10 cellular contexts compared by ENCODE assay signal in genomic region chr15:49423021-49423420, GRCh38. TPM values are rescaled to one million over a fixed set of nuclear protein-coding genes. Genes with fewer than 3 reads are reported as not detected.
A peak's percentile ranks its signal among the peaks of the same experiment; 100 is the strongest.
DNase-seq lines count a peak whose midpoint lies in the region; ATAC-seq and TF ChIP-seq lines count a peak whose summit lies in the region.
"Had no signal": no experiment of that assay in that cellular context is flagged by ENCODE, and none has a peak within 500 bp of the region (broad histone marks: within the 10 kb centered on the region; RNA-seq: fewer than 3 reads in every experiment).

Gene FGF7, plus strand, starts transcription at chr15:49423242. Its CDS starts 1,056 bp downstream, at chr15:49424298.

- TF ChIP-seq CTCF in BE2C (IDR thresholded peaks at IDR 0.05; ENCODE audit: low read depth, low read length) (no peak), OCI-LY3 (IDR thresholded peaks at IDR 0.05; ENCODE audit: low read depth, low read length) (no peak), fibroblast of pulmonary artery (IDR thresholded peaks at IDR 0.05; ENCODE audit: low read length, missing control alignments) (no peak), osteocyte (IDR thresholded peaks at IDR 0.05) (no peak)

- H3K27ac Mint-ChIP-seq in osteocyte (ENCODE audit: unreplicated experiment): no peak within 1 kb of the TSS

- no peaks in the 10 kb centered on the region for H3K4me1 ChIP-seq in BE2C
- H3K4me1 ChIP-seq in OCI-LY3 (ENCODE audit: low read length): no peaks in the 10 kb centered on the region

- no peaks in the 10 kb centered on the region for H3K27me3 ChIP-seq in BE2C
- 0 out of 2 replicates have a peak, but pooled peaks cover 3% of the 10 kb centered on the region for H3K27me3 ChIP-seq in OCI-LY3 (ENCODE audit: low read depth, low read length)

- no peaks in the 10 kb centered on the region for H3K9me3 Mint-ChIP-seq in osteocyte (ENCODE audit: unreplicated experiment)

- H3K27ac ChIP-seq in OCI-LY3 (ENCODE audit: low read length): no peak within 1 kb of the TSS
- H3K27ac ChIP-seq: PC-9 had no signal

- no peak within 1 kb of the TSS for H3K9ac ChIP-seq in OCI-LY3 (ENCODE audit: low read length)

- peak within 1 kb of the TSS; percentile 41 for H3K4me3 Mint-ChIP-seq in osteocyte (ENCODE audit: unreplicated experiment)

- H3K36me3 ChIP-seq in BE2C: no peaks in the 10 kb centered on the region
- no peaks in the 10 kb centered on the region for H3K36me3 ChIP-seq in OCI-LY3 (replicated peaks; ENCODE audit: low read depth, low read length)

- H2AFZ ChIP-seq in OCI-LY3 (ENCODE audit: low read depth, low read length): peak within 1 kb of the TSS; percentile 61
- H2AFZ ChIP-seq: PC-9 had no signal

- no peaks in the 10 kb centered on the region for H3K79me2 ChIP-seq in OCI-LY3 (ENCODE audit: low read length)

- H4K20me1 ChIP-seq in OCI-LY3 (ENCODE audit: insufficient read depth, low read length): no peaks in the 10 kb centered on the region

- no peaks in the 10 kb centered on the region for H3K9me3 ChIP-seq in BE2C
- H3K9me3 ChIP-seq in OCI-LY3 (ENCODE audit: insufficient read depth, low read length): no peaks in the 10 kb centered on the region

- H3K36me3 Mint-ChIP-seq in osteocyte (ENCODE audit: unreplicated experiment): no peaks in the 10 kb centered on the region

- DNase-seq in BE2C (no peak), fibroblast of pulmonary artery (ENCODE audit: low read depth) (peak; percentile 43), osteocyte (ENCODE audit: extremely low spot score, unreplicated experiment) (no peak), amniotic stem cell (lab: John Stamatoyannopoulos, UW) (no peak), NCI-H1930 (lab: John Stamatoyannopoulos, UW) (no peak)
- DNase-seq: PC-9 had no signal

- ATAC-seq in HG03280 (IDR thresholded peaks at IDR 0.05; ENCODE audit: unreplicated experiment): no peak
- no peak for ATAC-seq in GM19328 (IDR thresholded peaks at IDR 0.05; ENCODE audit: unreplicated experiment)

- peaks cover 2% of the 10 kb centered on the region for H3K4me1 Mint-ChIP-seq in osteocyte (ENCODE audit: unreplicated experiment)

- peak within 1 kb of the TSS; percentile 40 for H3K4me2 ChIP-seq in OCI-LY3 (ENCODE audit: low read length)
- H3K4me2 ChIP-seq: PC-9 had no signal

- H3K4me3 ChIP-seq in BE2C (ENCODE audit: low read depth, low read length): peak within 1 kb of the TSS; percentile 5; the same call in 1 of the 2 replicates
- H3K4me3 ChIP-seq in OCI-LY3 (ENCODE audit: low read length): peak within 1 kb of the TSS; percentile 33
- H3K4me3 ChIP-seq in fibroblast of pulmonary artery (replicated peaks; ENCODE audit: low read depth, low read length): peak within 1 kb of the TSS; percentile 38
- H3K4me3 ChIP-seq: PC-9 had no signal

- H3K27me3 Mint-ChIP-seq in osteocyte (ENCODE audit: unreplicated experiment): no peaks in the 10 kb centered on the region

RNA-seq across cellular contexts. Expression of gene FGF7, which starts in this region (rescaled TPM):
- polyA plus RNA-seq in BE2C (2012; ENCODE audit: insufficient read depth, insufficient read length, low read depth): 0.37 TPM
- total RNA-seq in osteocyte: 0.32 TPM in 1 of 2 replicates, not detected in the other
- total RNA-seq: Daoy, PC-9 had no signal
